Comparison of ENCODE assay signal across 8 cellular contexts in genomic region chr14:23299986-23300686, GRCh38. TPM values are rescaled to one million over a fixed set of nuclear protein-coding genes. Genes with fewer than 3 reads are reported as not detected.
DNase-seq lines count a peak whose midpoint lies in the region; ATAC-seq and TF ChIP-seq lines count a peak whose summit lies in the region.

No MANE protein-coding gene starts in this region.

- H4K91ac ChIP-seq in neuronal stem cell (ENCODE audit: low read depth, low read length, poor library complexity) = no peak overlapping the region

- H3K9me3 ChIP-seq in neuronal stem cell (replicated peaks in 1 of 2; ENCODE audit: control insufficient read depth in 2 of 2, insufficient read depth in 1 of 2, low read depth in 1 of 2, low read length in 2 of 2) = no peaks in the 10 kb centered on the region

- H2AFZ ChIP-seq in neuronal stem cell (ENCODE audit: low read length) = no peak overlapping the region

- H2BK12ac ChIP-seq in neuronal stem cell (ENCODE audit: low read length) = no peak overlapping the region

- H3K4me3 ChIP-seq in NB4 (ENCODE audit: low read depth, low read length) (peak overlapping the region; percentile 91), neuronal stem cell (ENCODE audit: low read length in 2 of 2) (peak overlapping the region; percentile 61 to 82)

- H3K4ac ChIP-seq in neuronal stem cell (ENCODE audit: low read length) = no peak overlapping the region

- peak overlapping the region; percentile 97 to 99 (median 98) for H3K27ac Mint-ChIP-seq in CD14-positive monocyte
- peak overlapping the region; percentile 95 to 99 for H3K27ac Mint-ChIP-seq in effector memory CD8-positive, alpha-beta T cell

- peaks cover 1 to 20% of the 10 kb centered on the region in 2 donors for H3K4me1 ChIP-seq in neuronal stem cell (ENCODE audit: control insufficient read depth in 2 of 2, insufficient read depth in 1 of 2, low read depth in 1 of 2, low read length in 2 of 2)

- H3K36me3 ChIP-seq in neuronal stem cell (replicated peaks in 1 of 2; ENCODE audit: control insufficient read depth in 2 of 2, insufficient read depth in 2 of 2, low read length in 2 of 2) = peaks cover 3 to 29% of the 10 kb centered on the region in 2 donors

- no peak overlapping the region for H3K14ac ChIP-seq in neuronal stem cell (ENCODE audit: low read length)

- no peak overlapping the region for H3K18ac ChIP-seq in neuronal stem cell (ENCODE audit: low read length)

- TF ChIP-seq POLR2A in NB4 (IDR thresholded peaks at IDR 0.05; ENCODE audit: extremely low read depth, insufficient read length) = no peak

- no peak overlapping the region for H2BK120ac ChIP-seq in neuronal stem cell (ENCODE audit: low read depth, low read length)

- peak overlapping the region; percentile 87 to 96 for H3K4me3 Mint-ChIP-seq in CD14-positive monocyte
- peak overlapping the region; percentile 92 to 99 for H3K4me3 Mint-ChIP-seq in effector memory CD8-positive, alpha-beta T cell

- H3K4me1 Mint-ChIP-seq in CD14-positive monocyte = peaks cover 31% of the 10 kb centered on the region
- peaks cover 12 to 23% of the 10 kb centered on the region in 2 donors for H3K4me1 Mint-ChIP-seq in effector memory CD8-positive, alpha-beta T cell (ENCODE audit: low read depth in 2 of 2)

- TF ChIP-seq CTCF in CD14-positive monocyte (IDR thresholded peaks at IDR 0.05) (no peak), NB4 (IDR thresholded peaks at IDR 0.05; ENCODE audit: low read depth, low read length) (no peak)

- peak overlapping the region; percentile 95 for H3K27ac ChIP-seq in neuronal stem cell (replicated peaks; ENCODE audit: low read length)

- H3K9ac ChIP-seq in neuronal stem cell (ENCODE audit: low read depth, low read length, poor library complexity) = no peak overlapping the region

- DNase-seq in CD14-positive monocyte (ENCODE audit: low spot score) = no peak
- DNase-seq in NB4 (ENCODE audit: low read depth) = peak; percentile 21
- no peak for DNase-seq in effector memory CD8-positive, alpha-beta T cell
- DNase-seq in neuronal stem cell (ENCODE audit: low spot score) = no peak
- DNase-seq in NCI-H69 (lab: John Stamatoyannopoulos, UW) = no peak
- DNase-seq in DMS153 treated with DMSO at 0.1 percent for 48 hours (lab: John Stamatoyannopoulos, UW; ENCODE audit: unreplicated experiment) = no peak
- no peak for DNase-seq in stimulated activated CD4-positive, alpha-beta T cell treated with anti-CD3 and anti-CD28 coated beads, Interleukin-15, amount 100 ng/mL, for 24 hours

- H3K27me3 ChIP-seq in neuronal stem cell (ENCODE audit: control insufficient read depth in 3 of 3, insufficient read depth in 3 of 3, low read depth in 1 of 3, low read length in 3 of 3) = no peaks in the 10 kb centered on the region

- WGBS in neuronal stem cell (ENCODE audit: extremely low coverage in 2 of 2, insufficient read length in 2 of 2, insufficient replicate concordance in 1 of 2), 2 donors = no CpG with 5 or more reads among the region's 10 CpGs

- no peak overlapping the region for H2AK5ac ChIP-seq in neuronal stem cell (ENCODE audit: low read depth, low read length)

- ATAC-seq in effector memory CD8-positive, alpha-beta T cell (replicated peaks) = no peak
- no peak for ATAC-seq in GM21619 (IDR thresholded peaks at IDR 0.05; ENCODE audit: unreplicated experiment)

- no peak overlapping the region for H2BK15ac ChIP-seq in neuronal stem cell (ENCODE audit: low read length)

- peak overlapping the region; percentile 52 for H3K4me2 ChIP-seq in neuronal stem cell (ENCODE audit: insufficient read depth, low read length, poor library complexity, severe bottlenecking)

- no peaks in the 10 kb centered on the region for H3K27me3 Mint-ChIP-seq in CD14-positive monocyte (ENCODE audit: low read depth in 3 of 3)
- H3K27me3 Mint-ChIP-seq in effector memory CD8-positive, alpha-beta T cell = peaks cover 0 to under 1% of the 10 kb centered on the region in 2 donors

- H3K23ac ChIP-seq in neuronal stem cell (ENCODE audit: low read depth, low read length, poor library complexity) = no peak overlapping the region

- H2BK5ac ChIP-seq in neuronal stem cell (ENCODE audit: low read length) = no peak overlapping the region

- H3K79me1 ChIP-seq in neuronal stem cell (ENCODE audit: low read depth, low read length) = no peaks in the 10 kb centered on the region

- no peak overlapping the region for H4K8ac ChIP-seq in neuronal stem cell (ENCODE audit: low read depth, low read length)

- H3K36me3 Mint-ChIP-seq in CD14-positive monocyte = peaks cover 22 to 38% of the 10 kb centered on the region in 2 donors
- H3K36me3 Mint-ChIP-seq in effector memory CD8-positive, alpha-beta T cell (ENCODE audit: insufficient read depth) = peaks cover 35% of the 10 kb centered on the region

- intact Hi-C loops in CD14-positive monocyte (cut with micrococcal nuclease) = loop anchor here (1.0 to 10.0 kb wide), 4 partner anchors 13 to 715 kb away; partner anchors contain the start of genes HOMEZ (in 2 of the 2), DAD1 (in 1 of the 2) and PABPN1 (in 1 of the 2)

- H3K9me3 Mint-ChIP-seq in CD14-positive monocyte = peaks cover 0 to 2% (median 0%) of the 10 kb centered on the region in 7 donors
- H3K9me3 Mint-ChIP-seq in effector memory CD8-positive, alpha-beta T cell = no peaks in the 10 kb centered on the region

RNA-seq across cellular contexts. Expression of gene PPP1R3E, which starts 2.5 kb away (rescaled TPM):
- under 1 TPM; 0.81 to 0.88 TPM for polyA plus RNA-seq in CD14-positive monocyte
- 14.3 TPM for polyA plus RNA-seq in neuronal stem cell (2013, experiment 1 of 2)
- polyA plus RNA-seq in neuronal stem cell (2013, experiment 2 of 2) = 13.4 TPM

RNA-seq across cellular contexts. Expression of gene BCL2L2, which starts 6.5 kb away (rescaled TPM):
- polyA plus RNA-seq in CD14-positive monocyte = 1 to 10 TPM in 1 of 2 donors, under 1 TPM in 1; 0.90 to 1.4 TPM
- 8.6 TPM for polyA plus RNA-seq in neuronal stem cell (2013, experiment 1 of 2)
- 9.0 TPM for polyA plus RNA-seq in neuronal stem cell (2013, experiment 2 of 2)

RNA-seq across cellular contexts. Expression of gene HOMEZ, which starts 14.2 kb away (rescaled TPM):
- polyA plus RNA-seq in CD14-positive monocyte = 1 to 10 TPM; 4.1 to 5.4 TPM
- polyA plus RNA-seq in neuronal stem cell (2013, experiment 1 of 2) = 39.9 TPM
- polyA plus RNA-seq in neuronal stem cell (2013, experiment 2 of 2) = 39.2 TPM

RNA-seq across cellular contexts. Expression of gene PABPN1, which starts 21.1 kb away (rescaled TPM):
- 10 to 100 TPM; 54.4 to 64.6 TPM for polyA plus RNA-seq in CD14-positive monocyte
- polyA plus RNA-seq in neuronal stem cell (2013, experiment 1 of 2) = 311 TPM
- 303 TPM for polyA plus RNA-seq in neuronal stem cell (2013, experiment 2 of 2)

RNA-seq across cellular contexts. Expression of gene SLC22A17, which starts 52.6 kb away (rescaled TPM):
- polyA plus RNA-seq in CD14-positive monocyte = not detected
- polyA plus RNA-seq in neuronal stem cell (2013, experiment 1 of 2) = 62.0 TPM
- polyA plus RNA-seq in neuronal stem cell (2013, experiment 2 of 2) = 60.0 TPM
